Comparison of ENCODE assay signal across 10 cellular contexts in the genomic region with DNA sequence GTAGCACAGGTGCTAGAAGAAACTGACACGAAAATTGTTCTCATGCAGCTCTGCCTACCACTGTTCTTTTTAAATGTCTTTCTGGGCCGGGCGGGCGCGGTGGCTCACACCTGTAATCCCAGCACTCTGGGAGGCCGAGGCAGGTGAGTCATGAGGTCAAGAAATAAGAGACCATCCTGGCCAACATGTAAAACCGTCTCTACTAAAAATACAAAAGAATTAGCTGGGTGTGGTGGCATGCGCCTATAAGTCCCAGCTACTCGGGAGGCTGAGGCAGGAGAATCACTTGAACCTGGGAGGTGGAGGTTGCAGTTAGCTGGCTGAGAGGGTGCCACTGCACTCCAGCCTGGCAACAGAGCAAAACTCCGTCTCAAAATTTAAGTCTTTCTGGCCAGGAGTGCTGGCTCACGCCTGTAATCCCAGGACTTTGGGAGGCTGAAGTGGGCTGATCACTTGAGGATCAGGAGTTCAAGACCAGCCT. TPM values are rescaled to one million over a fixed set of nuclear protein-coding genes. Genes with fewer than 3 reads are reported as not detected.
DNase-seq lines count a peak whose midpoint lies in the region; ATAC-seq and TF ChIP-seq lines count a peak whose summit lies in the region.
"Had no signal": no experiment of that assay in that cellular context is flagged by ENCODE, and none has a peak within 500 bp of the region (broad histone marks: within the 10 kb centered on the region; RNA-seq: fewer than 3 reads in every experiment).

No MANE protein-coding gene starts in this region.

- peak; percentile 5; the same call in 2 of the 3 replicates for ATAC-seq in GM23338
- ATAC-seq in esophagus mucosa = peak; percentile 7
- no peak for ATAC-seq in gastrocnemius medialis

- no peak overlapping the region for H3K4me3 ChIP-seq in GM23338
- H3K4me3 ChIP-seq in Peyer's patch = no peak overlapping the region
- H3K4me3 ChIP-seq in gastrocnemius medialis = no peak overlapping the region

- peaks cover 6% of the 10 kb centered on the region for H3K27me3 Mint-ChIP-seq in GM23338 (ENCODE audit: insufficient read depth, low read depth, poor library complexity)

- peak overlapping the region; percentile 88 for H3K4me3 Mint-ChIP-seq in GM23338

- TF ChIP-seq CTCF in GM23338 (conservative IDR thresholded peaks at IDR 0.05; ENCODE audit: low read depth in 2 of 2) (no peak), Peyer's patch (IDR thresholded peaks at IDR 0.05) (no peak), gastrocnemius medialis (IDR thresholded peaks at IDR 0.05 in 4 of 5, conservative IDR thresholded peaks at IDR 0.05 in 1 of 5) (no peak)

- in situ Hi-C loops in gastrocnemius medialis (cut with MboI; ENCODE audit: low sequenced_read_pairs in 4 of 4) = no loop called here

- peaks cover 47% of the 10 kb centered on the region for H3F3A ChIP-seq in GM23338 (replicated peaks; ENCODE audit: low read depth)

- H3K36me3 ChIP-seq in GM23338 (ENCODE audit: insufficient read depth) = peaks cover 43% of the 10 kb centered on the region
- H3K36me3 ChIP-seq in Peyer's patch = peaks cover 0 to 74% (median 0%) of the 10 kb centered on the region in 3 donors
- H3K36me3 ChIP-seq in gastrocnemius medialis = peaks cover 0 to 70% of the 10 kb centered on the region in 2 donors

- H3K4me1 Mint-ChIP-seq in GM23338 = peaks cover 13% of the 10 kb centered on the region; the same call in 2 of the 3 replicates

- DNase-seq in GM23338 (ENCODE audit: low spot score) (peak; percentile 29), Peyer's patch (no peak), gastrocnemius medialis (no peak), NCI-H1048 (lab: John Stamatoyannopoulos, UW) (no peak), T-helper 9 cell (no peak), caudate nucleus (lab: John Stamatoyannopoulos, UW) (no peak), OCI-M1 (lab: John Stamatoyannopoulos, UW) (no peak)
- DNase-seq: activated CD4-positive, CD25-positive, alpha-beta regulatory T cell had no signal

- no peaks in the 10 kb centered on the region for H3K9me3 ChIP-seq in Peyer's patch
- no peaks in the 10 kb centered on the region for H3K9me3 ChIP-seq in gastrocnemius medialis

- peak overlapping the region; percentile 92 for H3K27ac ChIP-seq in GM23338 (ENCODE audit: low read depth)
- peak overlapping the region; percentile 90 to 93 (median 92) for H3K27ac ChIP-seq in Peyer's patch
- H3K27ac ChIP-seq in gastrocnemius medialis = peak overlapping the region; percentile 89 to 96 (median 93)
- no peak overlapping the region for H3K27ac ChIP-seq in caudate nucleus (ENCODE audit: low read depth, low read length)

- H3K79me2 ChIP-seq in GM23338 (replicated peaks; ENCODE audit: insufficient read depth) = peaks cover 20% of the 10 kb centered on the region

- no peak overlapping the region for H3K4me2 ChIP-seq in GM23338

- no peak overlapping the region for H2AFZ ChIP-seq in GM23338

- TF ChIP-seq POLR2A in Peyer's patch (IDR thresholded peaks at IDR 0.05) (no peak), gastrocnemius medialis (IDR thresholded peaks at IDR 0.05) (no peak)

- H3K9me2 ChIP-seq in GM23338 (ENCODE audit: insufficient read depth) = no peaks in the 10 kb centered on the region

- intact Hi-C loops in gastrocnemius medialis (cut with DNase I; ENCODE audit: low total_unique reads) = no loop called here

- no peaks in the 10 kb centered on the region for H3K27me3 ChIP-seq in GM23338 (ENCODE audit: insufficient read depth)
- no peaks in the 10 kb centered on the region for H3K27me3 ChIP-seq in Peyer's patch
- H3K27me3 ChIP-seq in gastrocnemius medialis = no peaks in the 10 kb centered on the region

- H3K36me3 Mint-ChIP-seq in GM23338 (ENCODE audit: low read depth) = peaks cover 75% of the 10 kb centered on the region

- no peaks in the 10 kb centered on the region for H3K9me3 Mint-ChIP-seq in GM23338

- peaks cover 23% of the 10 kb centered on the region for H4K20me1 ChIP-seq in GM23338 (replicated peaks; ENCODE audit: insufficient read depth)

- H3K4me1 ChIP-seq in GM23338 (ENCODE audit: insufficient read depth) (peaks cover 5% of the 10 kb centered on the region; the same call in 1 of the 2 replicates), Peyer's patch (peaks cover 0 to 14% (median 0%) of the 10 kb centered on the region in 4 donors), gastrocnemius medialis (peaks cover 8 to 16% of the 10 kb centered on the region in 2 donors)

- peak overlapping the region; percentile 91 for H3K27ac Mint-ChIP-seq in GM23338

TF ChIP-seq in GM23338, 12 proteins besides CTCF, POLR2A, EP300 and RAD21:
- TF ChIP-seq STAT1 (IDR thresholded peaks at IDR 0.05; ENCODE audit: unreplicated experiment) (no peak), CREB1 (CRISPR knock-in tag; IDR thresholded peaks at IDR 0.05; ENCODE audit: low read depth) (no peak), JUNB (IDR thresholded peaks at IDR 0.05; ENCODE audit: unreplicated experiment) (no peak), ZNF331 (CRISPR knock-in tag; IDR thresholded peaks at IDR 0.05; ENCODE audit: low read depth) (no peak), EZH2phosphoT487 (IDR thresholded peaks at IDR 0.05; ENCODE audit: unreplicated experiment) (no peak), NANOG (IDR thresholded peaks at IDR 0.05; ENCODE audit: borderline replicate concordance) (no peak), ZNF114 (CRISPR knock-in tag; IDR thresholded peaks at IDR 0.05) (no peak)
- TF ChIP-seq, protein P1, sequence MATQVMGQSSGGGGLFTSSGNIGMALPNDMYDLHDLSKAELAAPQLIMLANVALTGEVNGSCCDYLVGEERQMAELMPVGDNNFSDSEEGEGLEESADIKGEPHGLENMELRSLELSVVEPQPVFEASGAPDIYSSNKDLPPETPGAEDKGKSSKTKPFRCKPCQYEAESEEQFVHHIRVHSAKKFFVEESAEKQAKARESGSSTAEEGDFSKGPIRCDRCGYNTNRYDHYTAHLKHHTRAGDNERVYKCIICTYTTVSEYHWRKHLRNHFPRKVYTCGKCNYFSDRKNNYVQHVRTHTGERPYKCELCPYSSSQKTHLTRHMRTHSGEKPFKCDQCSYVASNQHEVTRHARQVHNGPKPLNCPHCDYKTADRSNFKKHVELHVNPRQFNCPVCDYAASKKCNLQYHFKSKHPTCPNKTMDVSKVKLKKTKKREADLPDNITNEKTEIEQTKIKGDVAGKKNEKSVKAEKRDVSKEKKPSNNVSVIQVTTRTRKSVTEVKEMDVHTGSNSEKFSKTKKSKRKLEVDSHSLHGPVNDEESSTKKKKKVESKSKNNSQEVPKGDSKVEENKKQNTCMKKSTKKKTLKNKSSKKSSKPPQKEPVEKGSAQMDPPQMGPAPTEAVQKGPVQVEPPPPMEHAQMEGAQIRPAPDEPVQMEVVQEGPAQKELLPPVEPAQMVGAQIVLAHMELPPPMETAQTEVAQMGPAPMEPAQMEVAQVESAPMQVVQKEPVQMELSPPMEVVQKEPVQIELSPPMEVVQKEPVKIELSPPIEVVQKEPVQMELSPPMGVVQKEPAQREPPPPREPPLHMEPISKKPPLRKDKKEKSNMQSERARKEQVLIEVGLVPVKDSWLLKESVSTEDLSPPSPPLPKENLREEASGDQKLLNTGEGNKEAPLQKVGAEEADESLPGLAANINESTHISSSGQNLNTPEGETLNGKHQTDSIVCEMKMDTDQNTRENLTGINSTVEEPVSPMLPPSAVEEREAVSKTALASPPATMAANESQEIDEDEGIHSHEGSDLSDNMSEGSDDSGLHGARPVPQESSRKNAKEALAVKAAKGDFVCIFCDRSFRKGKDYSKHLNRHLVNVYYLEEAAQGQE (IDR thresholded peaks at IDR 0.05; ENCODE audit: unreplicated experiment) = no peak
- TF ChIP-seq, protein P2, sequence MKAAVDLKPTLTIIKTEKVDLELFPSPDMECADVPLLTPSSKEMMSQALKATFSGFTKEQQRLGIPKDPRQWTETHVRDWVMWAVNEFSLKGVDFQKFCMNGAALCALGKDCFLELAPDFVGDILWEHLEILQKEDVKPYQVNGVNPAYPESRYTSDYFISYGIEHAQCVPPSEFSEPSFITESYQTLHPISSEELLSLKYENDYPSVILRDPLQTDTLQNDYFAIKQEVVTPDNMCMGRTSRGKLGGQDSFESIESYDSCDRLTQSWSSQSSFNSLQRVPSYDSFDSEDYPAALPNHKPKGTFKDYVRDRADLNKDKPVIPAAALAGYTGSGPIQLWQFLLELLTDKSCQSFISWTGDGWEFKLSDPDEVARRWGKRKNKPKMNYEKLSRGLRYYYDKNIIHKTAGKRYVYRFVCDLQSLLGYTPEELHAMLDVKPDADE (IDR thresholded peaks at IDR 0.05) = no peak
TF ChIP-seq in GM23338: peak in this region for 0.

RNA-seq across cellular contexts. Expression of a gene that starts 0.9 kb away (rescaled TPM):
- total RNA-seq in GM23338 (2014; rRNA removed; shearing (Covaris generic)) = 15.8 and 24.4 TPM in 2 replicates
- 19.3 and 21.5 TPM in 2 replicates for polyA plus RNA-seq in GM23338 (2016; fragmentation: Nextera tagmentation; extraction: Ambion mirVana)
- total RNA-seq in Peyer's patch = 10 to 100 TPM; 13.6 to 31.1 (median 17.4) TPM
- 35.7 TPM for total RNA-seq in esophagus mucosa
- 10 to 100 TPM in 3 of 4 donors, 1 to 10 TPM in 1; 9.6 to 16.8 (median 15.2) TPM for total RNA-seq in gastrocnemius medialis

RNA-seq across cellular contexts. Expression of a gene that starts 22.1 kb away (rescaled TPM):
- total RNA-seq in GM23338 (2014; rRNA removed; shearing (Covaris generic)) = 56.0 and 57.7 TPM in 2 replicates
- 41.2 and 47.1 TPM in 2 replicates for polyA plus RNA-seq in GM23338 (2016; fragmentation: Nextera tagmentation; extraction: Ambion mirVana)
- total RNA-seq in Peyer's patch = 100 to 1,000 TPM in 2 of 4 donors, 10 to 100 TPM in 2; 71.5 to 146 (median 96.4) TPM
- total RNA-seq in esophagus mucosa = 19.4 TPM
- total RNA-seq in gastrocnemius medialis = 10 to 100 TPM; 18.2 to 46.3 (median 26.3) TPM

RNA-seq across cellular contexts. Expression of a gene that starts 29.3 kb away (rescaled TPM):
- not detected in 2 replicates for total RNA-seq in GM23338 (2014; rRNA removed; shearing (Covaris generic))
- polyA plus RNA-seq in GM23338 (2016; fragmentation: Nextera tagmentation; extraction: Ambion mirVana) = 0.23 TPM in 1 of 2 replicates, not detected in the other
- total RNA-seq in Peyer's patch = 1 to 10 TPM in 1 of 4 donors, not detected in 3; 2.3 TPM
- total RNA-seq in esophagus mucosa = not detected
- not detected for total RNA-seq in gastrocnemius medialis
- total RNA-seq: glomerular endothelial cell had no signal

RNA-seq across cellular contexts. Expression of a gene that starts 52.7 kb away (rescaled TPM):
- total RNA-seq in GM23338 (2014; rRNA removed; shearing (Covaris generic)) = 15.9 and 17.4 TPM in 2 replicates
- 3.9 and 4.7 TPM in 2 replicates for polyA plus RNA-seq in GM23338 (2016; fragmentation: Nextera tagmentation; extraction: Ambion mirVana)
- 1 to 10 TPM; 2.6 to 9.9 (median 4.7) TPM for total RNA-seq in Peyer's patch
- 0.76 TPM for total RNA-seq in esophagus mucosa
- 1 to 10 TPM; 2.4 to 5.3 (median 3.1) TPM for total RNA-seq in gastrocnemius medialis

RNA-seq across cellular contexts. Expression of a gene that starts 55.1 kb away (rescaled TPM):
- total RNA-seq in GM23338 (2014; rRNA removed; shearing (Covaris generic)) = 37.6 and 45.2 TPM in 2 replicates
- 85.7 and 93.1 TPM in 2 replicates for polyA plus RNA-seq in GM23338 (2016; fragmentation: Nextera tagmentation; extraction: Ambion mirVana)
- total RNA-seq in Peyer's patch (100 to 1,000 TPM in 1 of 4 donors, 10 to 100 TPM in 3; 54.1 to 153 (median 71.8) TPM), esophagus mucosa (25.9 TPM), gastrocnemius medialis (10 to 100 TPM; 17.2 to 36.1 (median 19.9) TPM)

Comparison
In these comparisons a context has a peak if more than half of its experiments do, and no peak if none do; other contexts are left out.
1. ATAC-seq: peak in GM23338 (single experiment) and esophagus mucosa (single experiment); none in gastrocnemius medialis (0 of 2).